8 cellular contexts compared by ENCODE assay signal in the genomic region with DNA sequence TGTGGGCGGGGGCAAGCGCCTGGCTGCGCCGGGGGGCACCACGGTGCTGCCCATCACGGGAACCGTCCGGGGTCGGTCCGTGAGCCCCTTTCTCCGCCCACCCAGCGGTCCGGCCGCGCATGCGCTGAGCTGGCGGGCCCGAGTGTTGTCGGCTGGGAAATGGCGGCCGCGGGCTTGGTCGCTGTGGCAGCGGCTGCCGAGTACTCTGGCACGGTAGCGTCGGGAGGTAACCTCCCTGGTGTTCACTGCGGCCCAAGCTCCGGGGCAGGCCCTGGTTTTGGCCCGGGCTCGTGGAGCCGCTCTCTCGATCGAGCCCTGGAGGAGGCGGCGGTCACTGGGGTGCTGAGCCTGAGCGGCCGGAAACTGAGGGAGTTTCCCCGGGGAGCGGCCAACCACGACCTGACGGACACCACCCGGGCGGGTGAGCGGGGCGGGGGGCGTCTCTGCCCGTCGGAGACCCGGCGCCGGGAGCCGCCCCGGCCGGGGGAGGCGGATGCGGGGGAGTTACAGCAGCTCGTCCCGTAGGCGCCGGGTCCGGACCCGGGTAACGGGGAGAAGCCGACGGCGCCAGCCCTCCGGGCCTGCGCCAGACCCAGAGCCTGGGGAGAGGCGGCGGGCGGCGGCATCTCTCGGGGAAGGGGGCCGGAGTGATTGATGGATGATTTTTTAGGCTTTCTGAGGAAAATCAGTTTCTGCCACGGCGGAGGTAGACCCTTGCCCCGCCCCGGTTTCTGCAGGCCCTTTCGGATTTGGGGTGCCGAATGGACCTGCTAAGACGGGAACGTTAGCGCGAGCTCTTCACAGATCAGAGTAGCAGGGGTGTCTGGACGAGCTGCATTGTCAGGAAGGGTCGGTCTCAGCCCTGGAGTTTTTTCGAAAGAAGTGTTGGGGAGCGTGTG. TPM values are rescaled to one million over a fixed set of nuclear protein-coding genes. Genes with fewer than 3 reads are reported as not detected.
DNase-seq lines count a peak whose midpoint lies in the region; TF ChIP-seq lines count a peak whose summit lies in the region.

A gene (plus strand): TSS at position 135 of the 899 bp plus-strand sequence. CDS start 25 bp downstream, at position 160.

- H3K27me3 ChIP-seq in SK-N-SH (ENCODE audit: insufficient read depth), result no peaks in the 10 kb centered on the region
- no peaks in the 10 kb centered on the region for H3K27me3 ChIP-seq in suprapubic skin

- POLR2A ChIA-PET in SK-N-SH (lab: Yijun Ruan, JAX), result interaction anchor here (0.5 to 0.6 kb wide), 2 partner anchors 14 to 168 kb away, joined by 3 read pairs; no protein-coding TSS in a partner anchor

- TF ChIP-seq EP300 in SK-N-SH (IDR thresholded peaks at IDR 0.05; ENCODE audit: borderline replicate concordance in 1 of 2, low read depth in 1 of 2, low read length in 1 of 2) (no peak), suprapubic skin (IDR thresholded peaks at IDR 0.05) (no peak)

- TF ChIP-seq CTCF in SK-N-SH (IDR thresholded peaks at IDR 0.05) (no peak), suprapubic skin (IDR thresholded peaks at IDR 0.05) (no peak)

- H3K36me3 Mint-ChIP-seq in activated naive CD4-positive, alpha-beta T cell treated with anti-CD3 and anti-CD28 coated beads, Interleukin-2, amount 50 U/mL, for 24 hours, result peaks cover 2% of the 10 kb centered on the region

- H3F3A ChIP-seq in SK-N-SH (replicated peaks; ENCODE audit: insufficient read depth), result peaks cover 24% of the 10 kb centered on the region

- H3K4me1 ChIP-seq in SK-N-SH (ENCODE audit: control insufficient read depth in 1 of 2, insufficient read depth in 2 of 2, low read depth in 1 of 2, low read length in 1 of 2) (peaks cover 3 to 7% of the 10 kb centered on the region in 2 experiments; a peak in 2 of 4 replicates), suprapubic skin (peaks cover 31% of the 10 kb centered on the region)

- peak; percentile 49 for DNase-seq in GM04504 (ENCODE audit: low read depth)
- DNase-seq in HCEC 1CT, result peak; percentile 60
- peak; percentile 52 for DNase-seq in MV-4-11 (lab: John Stamatoyannopoulos, UW)
- DNase-seq in SK-N-SH, result peak; percentile 99
- no peak for DNase-seq in glomerular endothelial cell (ENCODE audit: extremely low read depth, low read depth, low spot score)
- DNase-seq in occipital lobe (lab: John Stamatoyannopoulos, UW), result peak; percentile 73
- DNase-seq in suprapubic skin (ENCODE audit: low spot score in 2 of 2), result peak; percentile 90 to 91

- peaks cover 34% of the 10 kb centered on the region for H4K20me1 ChIP-seq in SK-N-SH (ENCODE audit: insufficient read depth)

- H3K27ac ChIP-seq in SK-N-SH (ENCODE audit: low read depth in 2 of 2, low read length in 1 of 2) (peak within 1 kb of the TSS; percentile 92 to 97), suprapubic skin (peak within 1 kb of the TSS; percentile 97)

- 1% methylated on average over 32 of the region's 90 CpGs for WGBS in SK-N-SH (ENCODE audit: low lambda C conversion rate)
- under 1% methylated on average over 37 of the region's 90 CpGs for WGBS in suprapubic skin

- H3K9ac ChIP-seq in SK-N-SH, result peak within 1 kb of the TSS; percentile 92

- TF ChIP-seq POLR2A in suprapubic skin (IDR thresholded peaks at IDR 0.05), result peak; percentile 64 to 77

- CTCF ChIA-PET in SK-N-SH (lab: Yijun Ruan, JAX), result interaction anchor here (0.8 to 1.0 kb wide), 2 partner anchors 11 to 15 kb away, joined by 3 read pairs; no protein-coding TSS in a partner anchor

- peak within 1 kb of the TSS; percentile 96 for H2AFZ ChIP-seq in SK-N-SH (ENCODE audit: low read depth)

- peak within 1 kb of the TSS; percentile 95 for H3K4me3 Mint-ChIP-seq in activated naive CD4-positive, alpha-beta T cell treated with anti-CD3 and anti-CD28 coated beads, Interleukin-2, amount 50 U/mL, for 24 hours

- no peak for TF ChIP-seq RAD21 in SK-N-SH (IDR thresholded peaks at IDR 0.05; ENCODE audit: low read length)

- H3K36me3 ChIP-seq in SK-N-SH (replicated peaks in 1 of 2; ENCODE audit: control insufficient read depth in 1 of 2, insufficient read depth in 2 of 2, low read length in 1 of 2) (peaks cover 0 to 3% of the 10 kb centered on the region in 2 experiments), suprapubic skin (no peaks in the 10 kb centered on the region)

- H3K9me3 ChIP-seq in SK-N-SH (no peaks in the 10 kb centered on the region), suprapubic skin (no peaks in the 10 kb centered on the region)

- peak within 1 kb of the TSS; percentile 77 for H3K4me2 ChIP-seq in SK-N-SH

- H3K9me3 Mint-ChIP-seq in activated naive CD4-positive, alpha-beta T cell treated with anti-CD3 and anti-CD28 coated beads, Interleukin-2, amount 50 U/mL, for 24 hours, result no peaks in the 10 kb centered on the region

- peak within 1 kb of the TSS; percentile 96 for H3K27ac Mint-ChIP-seq in activated naive CD4-positive, alpha-beta T cell treated with anti-CD3 and anti-CD28 coated beads, Interleukin-2, amount 50 U/mL, for 24 hours

- no peaks in the 10 kb centered on the region for H3K27me3 Mint-ChIP-seq in activated naive CD4-positive, alpha-beta T cell treated with anti-CD3 and anti-CD28 coated beads, Interleukin-2, amount 50 U/mL, for 24 hours

- H3K4me1 Mint-ChIP-seq in activated naive CD4-positive, alpha-beta T cell treated with anti-CD3 and anti-CD28 coated beads, Interleukin-2, amount 50 U/mL, for 24 hours, result peaks cover 51% of the 10 kb centered on the region

- H3K79me2 ChIP-seq in SK-N-SH (ENCODE audit: insufficient read depth), result peaks cover 52% of the 10 kb centered on the region

- H3K4me3 ChIP-seq in SK-N-SH (ENCODE audit: low read depth in 2 of 2, low read length in 1 of 2) (peak within 1 kb of the TSS; percentile 86 to 93), suprapubic skin (peak within 1 kb of the TSS; percentile 75)

- no peaks in the 10 kb centered on the region for H3K9me2 ChIP-seq in SK-N-SH

TF ChIP-seq in SK-N-SH, 30 proteins besides CTCF, POLR2A, EP300 and RAD21 (continues in another document):
- TF ChIP-seq, protein P1, sequence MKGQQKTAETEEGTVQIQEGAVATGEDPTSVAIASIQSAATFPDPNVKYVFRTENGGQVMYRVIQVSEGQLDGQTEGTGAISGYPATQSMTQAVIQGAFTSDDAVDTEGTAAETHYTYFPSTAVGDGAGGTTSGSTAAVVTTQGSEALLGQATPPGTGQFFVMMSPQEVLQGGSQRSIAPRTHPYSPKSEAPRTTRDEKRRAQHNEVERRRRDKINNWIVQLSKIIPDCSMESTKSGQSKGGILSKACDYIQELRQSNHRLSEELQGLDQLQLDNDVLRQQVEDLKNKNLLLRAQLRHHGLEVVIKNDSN (IDR thresholded peaks at IDR 0.05; ENCODE audit: borderline replicate concordance, low read depth), result 0 out of 2 replicates have a peak, but pooled peaks have one; percentile 17
- 0 out of 2 replicates have a peak, but pooled peaks have one; percentile 44 for TF ChIP-seq SIN3A (IDR thresholded peaks at IDR 0.05; ENCODE audit: borderline replicate concordance, low read depth, low read length)
- peak; percentile 98 for TF ChIP-seq POLR2AphosphoS5 (IDR thresholded peaks at IDR 0.05; ENCODE audit: low read depth, low read length)
- TF ChIP-seq NFIC (IDR thresholded peaks at IDR 0.05; ENCODE audit: borderline replicate concordance), result peak; percentile 21; the same call in 1 of the 2 replicates
- TF ChIP-seq RXRA (IDR thresholded peaks at IDR 0.05; ENCODE audit: borderline replicate concordance, low read depth), result no peak
- no peak for TF ChIP-seq GATA2 (CRISPR knock-in tag; IDR thresholded peaks at IDR 0.05)
- no peak for TF ChIP-seq EZH2phosphoT487 (IDR thresholded peaks at IDR 0.05; ENCODE audit: borderline replicate concordance, low read depth)
- peak; percentile 37 for TF ChIP-seq CHD2 (IDR thresholded peaks at IDR 0.05; ENCODE audit: low read length, partially characterized antibody)
- TF ChIP-seq, protein P2, sequence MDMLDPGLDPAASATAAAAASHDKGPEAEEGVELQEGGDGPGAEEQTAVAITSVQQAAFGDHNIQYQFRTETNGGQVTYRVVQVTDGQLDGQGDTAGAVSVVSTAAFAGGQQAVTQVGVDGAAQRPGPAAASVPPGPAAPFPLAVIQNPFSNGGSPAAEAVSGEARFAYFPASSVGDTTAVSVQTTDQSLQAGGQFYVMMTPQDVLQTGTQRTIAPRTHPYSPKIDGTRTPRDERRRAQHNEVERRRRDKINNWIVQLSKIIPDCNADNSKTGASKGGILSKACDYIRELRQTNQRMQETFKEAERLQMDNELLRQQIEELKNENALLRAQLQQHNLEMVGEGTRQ (IDR thresholded peaks at IDR 0.05; ENCODE audit: borderline replicate concordance, low read depth, low read length), result no peak
- TF ChIP-seq, protein P3, sequence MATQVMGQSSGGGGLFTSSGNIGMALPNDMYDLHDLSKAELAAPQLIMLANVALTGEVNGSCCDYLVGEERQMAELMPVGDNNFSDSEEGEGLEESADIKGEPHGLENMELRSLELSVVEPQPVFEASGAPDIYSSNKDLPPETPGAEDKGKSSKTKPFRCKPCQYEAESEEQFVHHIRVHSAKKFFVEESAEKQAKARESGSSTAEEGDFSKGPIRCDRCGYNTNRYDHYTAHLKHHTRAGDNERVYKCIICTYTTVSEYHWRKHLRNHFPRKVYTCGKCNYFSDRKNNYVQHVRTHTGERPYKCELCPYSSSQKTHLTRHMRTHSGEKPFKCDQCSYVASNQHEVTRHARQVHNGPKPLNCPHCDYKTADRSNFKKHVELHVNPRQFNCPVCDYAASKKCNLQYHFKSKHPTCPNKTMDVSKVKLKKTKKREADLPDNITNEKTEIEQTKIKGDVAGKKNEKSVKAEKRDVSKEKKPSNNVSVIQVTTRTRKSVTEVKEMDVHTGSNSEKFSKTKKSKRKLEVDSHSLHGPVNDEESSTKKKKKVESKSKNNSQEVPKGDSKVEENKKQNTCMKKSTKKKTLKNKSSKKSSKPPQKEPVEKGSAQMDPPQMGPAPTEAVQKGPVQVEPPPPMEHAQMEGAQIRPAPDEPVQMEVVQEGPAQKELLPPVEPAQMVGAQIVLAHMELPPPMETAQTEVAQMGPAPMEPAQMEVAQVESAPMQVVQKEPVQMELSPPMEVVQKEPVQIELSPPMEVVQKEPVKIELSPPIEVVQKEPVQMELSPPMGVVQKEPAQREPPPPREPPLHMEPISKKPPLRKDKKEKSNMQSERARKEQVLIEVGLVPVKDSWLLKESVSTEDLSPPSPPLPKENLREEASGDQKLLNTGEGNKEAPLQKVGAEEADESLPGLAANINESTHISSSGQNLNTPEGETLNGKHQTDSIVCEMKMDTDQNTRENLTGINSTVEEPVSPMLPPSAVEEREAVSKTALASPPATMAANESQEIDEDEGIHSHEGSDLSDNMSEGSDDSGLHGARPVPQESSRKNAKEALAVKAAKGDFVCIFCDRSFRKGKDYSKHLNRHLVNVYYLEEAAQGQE (IDR thresholded peaks at IDR 0.05; ENCODE audit: low read depth, low read length), result peak; percentile 18; the same call in 1 of the 2 replicates
- TF ChIP-seq RFX5 (IDR thresholded peaks at IDR 0.05; ENCODE audit: low read length), result no peak

RNA-seq across cellular contexts. Expression of the gene that starts here (rescaled TPM):
- polyA plus RNA-seq in SK-N-SH (2012; rRNA removed), result 22.6 and 29.7 TPM in 2 replicates
- 18.1 and 24.0 TPM in 2 replicates for polyA plus RNA-seq in SK-N-SH (2012; cell fraction: cytosol; rRNA removed)
- 30.6 and 43.2 TPM in 2 replicates for polyA plus RNA-seq in SK-N-SH (2012; cell fraction: nucleus; rRNA removed)
- total RNA-seq in glomerular endothelial cell (27.0 and 47.8 TPM in 2 replicates), occipital lobe (71.4 TPM), suprapubic skin (10 to 100 TPM; 19.2 to 69.3 (median 28.3) TPM)
